Comparison of ENCODE assay signal across 11 cellular contexts in the genomic region with DNA sequence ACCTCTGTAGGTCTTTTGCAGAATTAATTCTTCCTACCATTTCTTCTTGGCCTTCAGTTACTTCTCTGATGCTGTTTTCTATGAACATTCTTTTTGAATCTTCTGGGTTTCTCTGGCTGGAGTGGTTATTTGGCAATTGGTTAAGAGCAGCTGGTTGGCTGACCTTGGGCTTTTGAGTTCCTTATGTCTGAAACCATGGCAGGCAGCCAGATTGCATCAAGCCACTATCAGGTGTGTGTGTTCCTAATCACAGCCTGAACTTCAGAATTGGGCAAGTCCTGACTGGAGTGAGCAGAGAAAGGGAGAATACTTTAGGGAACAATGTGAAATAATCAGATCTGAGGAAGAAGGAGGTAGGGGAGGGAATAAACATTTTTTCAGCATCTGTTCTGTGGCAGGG.
DNase-seq lines count a peak whose midpoint lies in the region; ATAC-seq and TF ChIP-seq lines count a peak whose summit lies in the region.
"Had no signal": no experiment of that assay in that cellular context is flagged by ENCODE, and none has a peak within 500 bp of the region (broad histone marks: within the 10 kb centered on the region; RNA-seq: fewer than 3 reads in every experiment).

No MANE protein-coding gene starts in this region.

- H3K27ac ChIP-seq in tibial nerve = peak overlapping the region in 3 of 4 donors; percentile 16 to 77 (median 76)
- H3K27ac ChIP-seq: A549 had no signal

- no peaks in the 10 kb centered on the region for H3K9me3 Mint-ChIP-seq in activated T-cell treated with anti-CD3 and anti-CD28 coated beads, Interleukin-2, amount 50 U/mL, for 24 hours
- no peaks in the 10 kb centered on the region for H3K9me3 Mint-ChIP-seq in activated naive CD4-positive, alpha-beta T cell treated with anti-CD3 and anti-CD28 coated beads, Interleukin-2, amount 50 U/mL, for 72 hours
- H3K9me3 Mint-ChIP-seq: stimulated activated naive CD8-positive, alpha-beta T cell treated with anti-CD3 and anti-CD28 coated beads, Interleukin-15, Interleukin-2, amounts not matched to agents 100 ng/mL and 50 ng/mL, for 24 hours had no signal

- TF ChIP-seq CTCF in astrocyte of the spinal cord (IDR thresholded peaks at IDR 0.05; ENCODE audit: low read depth, low read length) (no peak), tibial nerve (IDR thresholded peaks at IDR 0.05) (no peak)

- H3K4me1 Mint-ChIP-seq in activated T-cell treated with anti-CD3 and anti-CD28 coated beads, Interleukin-2, amount 50 U/mL, for 24 hours (ENCODE audit: low read depth) = peaks cover 11% of the 10 kb centered on the region

- H3K27me3 ChIP-seq in tibial nerve = no peaks in the 10 kb centered on the region

- TF ChIP-seq EP300 in tibial nerve (IDR thresholded peaks at IDR 0.05) = peak; percentile 61 to 96

- peaks cover 0 to 71% (median 21%) of the 10 kb centered on the region in 4 donors for H3K4me1 ChIP-seq in tibial nerve

- no peak overlapping the region for H3K27ac Mint-ChIP-seq in activated T-cell treated with anti-CD3 and anti-CD28 coated beads, Interleukin-2, amount 50 U/mL, for 24 hours
- H3K27ac Mint-ChIP-seq in activated naive CD4-positive, alpha-beta T cell treated with anti-CD3 and anti-CD28 coated beads, Interleukin-2, amount 50 U/mL, for 72 hours = no peak overlapping the region
- H3K27ac Mint-ChIP-seq: stimulated activated naive CD8-positive, alpha-beta T cell treated with anti-CD3 and anti-CD28 coated beads, Interleukin-15, Interleukin-2, amounts not matched to agents 100 ng/mL and 50 ng/mL, for 24 hours had no signal

- no peak overlapping the region for H3K4me3 Mint-ChIP-seq in activated T-cell treated with anti-CD3 and anti-CD28 coated beads, Interleukin-2, amount 50 U/mL, for 24 hours
- H3K4me3 Mint-ChIP-seq: stimulated activated naive CD8-positive, alpha-beta T cell treated with anti-CD3 and anti-CD28 coated beads, Interleukin-15, Interleukin-2, amounts not matched to agents 100 ng/mL and 50 ng/mL, for 24 hours had no signal

- in situ Hi-C loops in astrocyte of the spinal cord (cut with HindIII; ENCODE audit: low sequenced_read_pairs) = no loop called here

- no peaks in the 10 kb centered on the region for H3K27me3 Mint-ChIP-seq in activated T-cell treated with anti-CD3 and anti-CD28 coated beads, Interleukin-2, amount 50 U/mL, for 24 hours
- H3K27me3 Mint-ChIP-seq: stimulated activated naive CD8-positive, alpha-beta T cell treated with anti-CD3 and anti-CD28 coated beads, Interleukin-15, Interleukin-2, amounts not matched to agents 100 ng/mL and 50 ng/mL, for 24 hours had no signal

- DNase-seq in NCI-H1417 (lab: John Stamatoyannopoulos, UW) (peak in 2 of 3 experiments; percentile 2 to 27), NCI-H1417 treated with DMSO at 0.1 percent for 48 hours (lab: John Stamatoyannopoulos, UW) (no peak), astrocyte of the spinal cord (ENCODE audit: low read depth, low spot score) (peak; percentile 44), kidney tubule cell (ENCODE audit: low spot score) (peak; percentile 18), tibial nerve (ENCODE audit: low spot score in 2 of 2) (peak; percentile 94 to 98), superior temporal gyrus (ENCODE audit: extremely low spot score) (no peak)
- DNase-seq in activated T-cell treated with anti-CD3 and anti-CD28 coated beads, Interleukin-2, amount 50 U/mL, for 24 hours = no peak
- no peak for DNase-seq in activated naive CD4-positive, alpha-beta T cell treated with anti-CD3 and anti-CD28 coated beads, Interleukin-2, amount 50 U/mL, for 72 hours (ENCODE audit: low spot score in 2 of 2)
- DNase-seq: T-helper 9 cell had no signal

- H3K9me3 ChIP-seq in tibial nerve = no peaks in the 10 kb centered on the region
- H3K9me3 ChIP-seq: A549 had no signal

- peaks cover 6% of the 10 kb centered on the region for H3K36me3 Mint-ChIP-seq in activated T-cell treated with anti-CD3 and anti-CD28 coated beads, Interleukin-2, amount 50 U/mL, for 24 hours (ENCODE audit: low read depth)
- H3K36me3 Mint-ChIP-seq in activated naive CD4-positive, alpha-beta T cell treated with anti-CD3 and anti-CD28 coated beads, Interleukin-2, amount 50 U/mL, for 72 hours = no peaks in the 10 kb centered on the region

- TF ChIP-seq POLR2A in tibial nerve (IDR thresholded peaks at IDR 0.05) = peak in 1 of 2 donors; percentile 24

- no peak for ATAC-seq in activated naive CD4-positive, alpha-beta T cell treated with anti-CD3 and anti-CD28 coated beads, Interleukin-2, amount 50 U/mL, for 72 hours
- ATAC-seq: A549 had no signal

- peaks cover 0 to 34% (median 0%) of the 10 kb centered on the region in 3 donors for H3K36me3 ChIP-seq in tibial nerve

- H3K4me3 ChIP-seq in astrocyte of the spinal cord (ENCODE audit: low read depth, low read length) (no peak overlapping the region), tibial nerve (no peak overlapping the region)
- H3K4me3 ChIP-seq: A549 had no signal

Comparison
In these comparisons a context has a peak if more than half of its experiments do, and no peak if none do; other contexts are left out.
1. DNase-seq: peak in NCI-H1417 (2 of 3), astrocyte of the spinal cord (single experiment), kidney tubule cell (single experiment) and tibial nerve (2 of 2); none in NCI-H1417 treated with DMSO at 0.1 percent for 48 hours (single experiment), superior temporal gyrus (single experiment), activated T-cell treated with anti-CD3 and anti-CD28 coated beads, Interleukin-2, amount 50 U/mL, for 24 hours (single experiment) and activated naive CD4-positive, alpha-beta T cell treated with anti-CD3 and anti-CD28 coated beads, Interleukin-2, amount 50 U/mL, for 72 hours (0 of 2).